ENCODE assay signal across 39 cellular contexts in the genomic region with DNA sequence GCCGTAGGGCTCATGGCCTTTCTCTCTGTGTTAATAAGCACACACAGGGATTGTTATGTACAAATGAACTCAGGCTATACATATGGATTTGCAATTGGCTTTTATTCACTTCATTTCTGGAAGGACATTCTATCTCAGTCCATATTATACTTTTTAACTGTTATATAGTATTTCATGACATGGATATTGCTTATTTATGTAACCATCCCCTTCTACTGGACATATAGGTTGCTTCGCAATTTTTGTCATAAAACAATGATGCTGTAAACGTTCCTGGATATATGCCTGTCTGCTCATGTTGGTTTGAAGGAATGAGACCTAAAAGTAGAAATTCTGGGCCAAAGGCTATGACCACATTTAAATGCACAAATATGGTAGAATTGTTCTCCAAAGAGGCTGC.
"Had no signal": no experiment of that assay in that cellular context is flagged by ENCODE, and none has a peak within 500 bp of the region (broad histone marks: within the 10 kb centered on the region; RNA-seq: fewer than 3 reads in every experiment).

No MANE protein-coding gene starts in this region.

- H3K4me1 ChIP-seq: adrenal gland, ascending aorta, body of pancreas, breast epithelium had no signal

- H3K9me3 ChIP-seq: adrenal gland, body of pancreas had no signal

- H3K9me3 Mint-ChIP-seq: activated naive CD4-positive, alpha-beta T cell treated with anti-CD3 and anti-CD28 coated beads for 36 hours; activated naive CD4-positive, alpha-beta T cell treated with anti-CD3 and anti-CD28 coated beads, Interleukin-2, amount 10 ng/mL, durations not matched to agents 7 days and 5 days; activated naive CD4-positive, alpha-beta T cell treated with anti-CD3 and anti-CD28 coated beads, Interleukin-2, amount 50 U/mL, for 24 hours; activated naive CD8-positive, alpha-beta T cell treated with anti-CD3 and anti-CD28 coated beads for 36 hours; activated T-cell treated with anti-CD3 and anti-CD28 coated beads, Interleukin-2, amount 50 U/mL, for 24 hours; activated T-cell treated with anti-CD3 and anti-CD28 coated beads, Interleukin-2, amount 50 U/mL, for 4 hours; activated T-helper 2 cell treated with anti-CD3 and anti-CD28 coated beads, Interferon-gamma antibody, Interleukin-2, Interleukin-4, amounts not matched to agents 10 μg/mL and 5 μg/mL and 100 μg/mL, durations not matched to agents 14 hours and 24 hours and 36 hours; central memory CD8-positive, alpha-beta T cell had no signal

- H3K4me3 ChIP-seq: adrenal gland, ascending aorta, body of pancreas, breast epithelium, cardiac muscle cell had no signal

- H3K27ac ChIP-seq: adrenal gland, ascending aorta, body of pancreas, brain microvascular endothelial cell, breast epithelium, cardiac muscle cell had no signal

- H3K36me3 Mint-ChIP-seq: activated naive CD4-positive, alpha-beta T cell treated with anti-CD3 and anti-CD28 coated beads, Interleukin-2, amount 10 ng/mL, durations not matched to agents 7 days and 5 days; activated naive CD8-positive, alpha-beta T cell; activated naive CD8-positive, alpha-beta T cell treated with anti-CD3 and anti-CD28 coated beads, Interleukin-2, amount 10 ng/mL, durations not matched to agents 7 days and 5 days; brain had no signal

- H3K36me3 ChIP-seq: adrenal gland, ascending aorta, brain microvascular endothelial cell, breast epithelium, cardiac muscle cell had no signal

- H3K4me3 Mint-ChIP-seq: activated naive CD4-positive, alpha-beta T cell treated with anti-CD3 and anti-CD28 coated beads for 36 hours; activated naive CD4-positive, alpha-beta T cell treated with anti-CD3 and anti-CD28 coated beads, Interleukin-2, amount 10 ng/mL, durations not matched to agents 7 days and 5 days; activated naive CD4-positive, alpha-beta T cell treated with anti-CD3 and anti-CD28 coated beads, Interleukin-2, amount 50 U/mL, for 24 hours; activated naive CD8-positive, alpha-beta T cell; activated naive CD8-positive, alpha-beta T cell treated with anti-CD3 and anti-CD28 coated beads for 36 hours; activated naive CD8-positive, alpha-beta T cell treated with anti-CD3 and anti-CD28 coated beads, Interleukin-2, amount 10 ng/mL, durations not matched to agents 7 days and 5 days; activated naive CD8-positive, alpha-beta T cell treated with anti-CD3 and anti-CD28 coated beads, Interleukin-2, amount 50 U/mL, for 24 hours; activated T-cell treated with anti-CD3 and anti-CD28 coated beads, Interleukin-2, amount 50 U/mL, for 24 hours; activated T-cell treated with anti-CD3 and anti-CD28 coated beads, Interleukin-2, amount 50 U/mL, for 4 hours; activated T-cell treated with anti-CD3 and anti-CD28 coated beads, Interleukin-2, amount 50 U/mL, for 72 hours; activated T-helper 1 cell treated with anti-CD3 and anti-CD28 coated beads, Interleukin-12 subunit alpha, Interleukin-12 subunit beta, Interleukin-2, Interleukin-4 antibody, amounts not matched to agents 30 ng/mL and 10 ng/mL and 1 ng/mL, durations not matched to agents 14 hours and 24 hours and 36 hours; activated T-helper 17 cell treated with anti-CD3 and anti-CD28 coated beads, Interleukin-2, amount 50 U/mL, for 72 hours; brain; central memory CD8-positive, alpha-beta T cell had no signal

- H3K27ac Mint-ChIP-seq: activated naive CD4-positive, alpha-beta T cell treated with anti-CD3 and anti-CD28 coated beads for 36 hours; activated naive CD4-positive, alpha-beta T cell treated with anti-CD3 and anti-CD28 coated beads, Interleukin-2, amount 10 ng/mL, durations not matched to agents 7 days and 5 days; activated naive CD4-positive, alpha-beta T cell treated with anti-CD3 and anti-CD28 coated beads, Interleukin-2, amount 50 U/mL, for 24 hours; activated naive CD4-positive, alpha-beta T cell treated with anti-CD3 and anti-CD28 coated beads, Interleukin-2, amount 50 U/mL, for 72 hours; activated naive CD8-positive, alpha-beta T cell; activated naive CD8-positive, alpha-beta T cell treated with anti-CD3 and anti-CD28 coated beads for 36 hours; activated naive CD8-positive, alpha-beta T cell treated with anti-CD3 and anti-CD28 coated beads, Interleukin-2, amount 10 ng/mL, durations not matched to agents 7 days and 5 days; activated naive CD8-positive, alpha-beta T cell treated with anti-CD3 and anti-CD28 coated beads, Interleukin-2, amount 50 U/mL, for 24 hours; activated T-cell treated with anti-CD3 and anti-CD28 coated beads, Interleukin-2, amount 50 U/mL, for 24 hours; activated T-cell treated with anti-CD3 and anti-CD28 coated beads, Interleukin-2, amount 50 U/mL, for 72 hours; activated T-helper 1 cell treated with anti-CD3 and anti-CD28 coated beads, Interleukin-12 subunit alpha, Interleukin-12 subunit beta, Interleukin-2, Interleukin-4 antibody, amounts not matched to agents 30 ng/mL and 10 ng/mL and 1 ng/mL, durations not matched to agents 14 hours and 24 hours and 36 hours; activated T-helper 17 cell treated with anti-CD3 and anti-CD28 coated beads, Interleukin-2, amount 50 U/mL, for 72 hours; activated T-helper 2 cell treated with anti-CD3 and anti-CD28 coated beads, Interferon-gamma antibody, Interleukin-2, Interleukin-4, amounts not matched to agents 10 μg/mL and 5 μg/mL and 100 μg/mL, durations not matched to agents 14 hours and 24 hours and 36 hours; brain had no signal

- DNase-seq: activated effector memory CD4-positive, alpha-beta T cell treated with anti-CD3 and anti-CD28 coated beads, Interleukin-2, amount 50 U/mL, for 16 hours; activated effector memory CD4-positive, alpha-beta T cell treated with Interleukin-2 at 50 U/mL for 16 hours; activated gamma-delta T cell; activated gamma-delta T cell treated with Interleukin-2 at 50 U/mL for 16 hours; activated naive CD4-positive, alpha-beta T cell; activated naive CD4-positive, alpha-beta T cell treated with anti-CD3 and anti-CD28 coated beads for 36 hours; activated naive CD4-positive, alpha-beta T cell treated with anti-CD3 and anti-CD28 coated beads, Interleukin-2, amount 10 ng/mL, durations not matched to agents 7 days and 5 days; activated naive CD4-positive, alpha-beta T cell treated with anti-CD3 and anti-CD28 coated beads, Interleukin-2, amount 50 U/mL, for 16 hours; activated naive CD4-positive, alpha-beta T cell treated with Interleukin-2 at 50 U/mL for 16 hours; activated naive CD8-positive, alpha-beta T cell treated with anti-CD3 and anti-CD28 coated beads for 36 hours; activated naive CD8-positive, alpha-beta T cell treated with anti-CD3 and anti-CD28 coated beads, Interleukin-2, amount 10 ng/mL, durations not matched to agents 7 days and 5 days; activated naive CD8-positive, alpha-beta T cell treated with anti-CD3 and anti-CD28 coated beads, Interleukin-2, amount 50 U/mL, for 24 hours; activated T-cell treated with anti-CD3 and anti-CD28 coated beads, Interleukin-2, amount 50 U/mL, for 1 hour; activated T-cell treated with anti-CD3 and anti-CD28 coated beads, Interleukin-2, amount 50 U/mL, for 24 hours; activated T-cell treated with anti-CD3 and anti-CD28 coated beads, Interleukin-2, amount 50 U/mL, for 4 hours; activated T-cell treated with anti-CD3 and anti-CD28 coated beads, Interleukin-2, amount 50 U/mL, for 48 hours; activated T-cell treated with anti-CD3 and anti-CD28 coated beads, Interleukin-2, amount 50 U/mL, for 72 hours; adrenal gland; amniotic stem cell; amygdala; anterior cingulate cortex; aorta; body of pancreas; brain microvascular endothelial cell; caudate nucleus; central memory CD4-positive, alpha-beta T cell; cerebellar nuclear complex had no signal

- H3K27me3 ChIP-seq: adrenal gland, ascending aorta, body of pancreas, brain microvascular endothelial cell, cardiac muscle cell had no signal

- H3K27me3 Mint-ChIP-seq: activated naive CD4-positive, alpha-beta T cell treated with anti-CD3 and anti-CD28 coated beads, Interleukin-2, amount 50 U/mL, for 24 hours; activated naive CD8-positive, alpha-beta T cell; activated naive CD8-positive, alpha-beta T cell treated with anti-CD3 and anti-CD28 coated beads for 36 hours; activated naive CD8-positive, alpha-beta T cell treated with anti-CD3 and anti-CD28 coated beads, Interleukin-2, amount 10 ng/mL, durations not matched to agents 7 days and 5 days; activated naive CD8-positive, alpha-beta T cell treated with anti-CD3 and anti-CD28 coated beads, Interleukin-2, amount 50 U/mL, for 24 hours; activated T-helper 17 cell treated with anti-CD3 and anti-CD28 coated beads, Interleukin-2, amount 50 U/mL, for 72 hours; central memory CD8-positive, alpha-beta T cell had no signal

- H3K4me1 Mint-ChIP-seq: brain had no signal

- FAIRE-seq: bronchial epithelial cell had no signal
